8 cellular contexts compared by ENCODE assay signal in the genomic region with DNA sequence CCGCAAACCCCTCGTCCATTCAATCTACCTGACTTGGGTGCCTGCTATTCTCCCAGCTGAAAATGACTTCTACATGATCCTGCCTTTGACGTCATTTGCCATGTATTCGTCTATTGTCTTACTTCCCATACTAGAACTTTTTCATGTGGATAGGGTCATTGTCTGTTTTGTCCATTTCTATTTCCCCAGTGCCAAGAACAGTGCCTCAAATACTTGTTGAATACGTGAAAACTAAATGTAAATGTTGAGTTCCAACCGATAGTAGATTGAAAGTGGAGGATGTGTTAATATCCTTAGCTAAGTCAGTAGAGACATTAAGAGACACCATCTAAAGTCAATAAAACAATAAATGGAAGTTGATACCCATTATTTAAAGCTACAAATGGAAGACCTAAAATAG. TPM values are rescaled to one million over a fixed set of nuclear protein-coding genes. Genes with fewer than 3 reads are reported as not detected.
A peak's percentile ranks its signal among the peaks of the same experiment; 100 is the strongest.
DNase-seq lines count a peak whose midpoint lies in the region; ATAC-seq and TF ChIP-seq lines count a peak whose summit lies in the region.

No MANE protein-coding gene starts in this region.

- CTCF ChIA-PET in CD8-positive, alpha-beta memory T cell (lab: Charles Lee) = interaction anchor here (1.6 kb wide), 1 partner anchor 30 kb away, joined by 5 read pairs; no protein-coding TSS in a partner anchor

- POLR2A ChIA-PET in CD8-positive, alpha-beta memory T cell (lab: Charles Lee) = no interaction called here

- H3K27me3 Mint-ChIP-seq in CD8-positive, alpha-beta memory T cell = no peaks in the 10 kb centered on the region
- no peaks in the 10 kb centered on the region for H3K27me3 Mint-ChIP-seq in neural progenitor cell (ENCODE audit: insufficient read depth, low read depth)

- H3K79me2 ChIP-seq in MM.1S (ENCODE audit: low read length) (no peaks in the 10 kb centered on the region), neural progenitor cell (ENCODE audit: low read depth) (no peaks in the 10 kb centered on the region)

- peaks cover 37% of the 10 kb centered on the region for H3K4me1 ChIP-seq in CD8-positive, alpha-beta memory T cell (ENCODE audit: insufficient read depth, low read length)
- H3K4me1 ChIP-seq in MM.1S (ENCODE audit: low read length) (no peaks in the 10 kb centered on the region; the same call in 1 of the 2 replicates), duodenal mucosa (ENCODE audit: control insufficient read depth in 1 of 2, insufficient read depth in 2 of 2, low read length in 2 of 2) (peaks cover 14 to 19% of the 10 kb centered on the region in 2 donors), neural progenitor cell (peaks cover 4% of the 10 kb centered on the region)

- H3K27ac ChIP-seq in CD8-positive, alpha-beta memory T cell (ENCODE audit: low read depth, low read length) = peak overlapping the region; percentile 77
- H3K27ac ChIP-seq in MM.1S (ENCODE audit: low read length) = no peak overlapping the region
- H3K27ac ChIP-seq in duodenal mucosa (ENCODE audit: low read depth, low read length) = no peak overlapping the region
- no peak overlapping the region for H3K27ac ChIP-seq in neural progenitor cell

- H2AFZ ChIP-seq in MM.1S (ENCODE audit: low read length) (peak overlapping the region; percentile 79), neural progenitor cell (replicated peaks) (peak overlapping the region; percentile 78)

- H3K4me3 Mint-ChIP-seq in CD8-positive, alpha-beta memory T cell = peak overlapping the region; percentile 92 to 99 (median 95)
- peak overlapping the region; percentile 93 for H3K4me3 Mint-ChIP-seq in neural progenitor cell

- H3K36me3 Mint-ChIP-seq in CD8-positive, alpha-beta memory T cell = peaks cover 4 to 41% (median 9%) of the 10 kb centered on the region in 3 donors
- peaks cover 5% of the 10 kb centered on the region for H3K36me3 Mint-ChIP-seq in neural progenitor cell

- H4K20me1 ChIP-seq in MM.1S (ENCODE audit: insufficient read depth, low read length) = no peaks in the 10 kb centered on the region
- H4K20me1 ChIP-seq in neural progenitor cell (ENCODE audit: low read depth) = no peaks in the 10 kb centered on the region

- H3F3A ChIP-seq in MM.1S (ENCODE audit: insufficient read depth, low read length) = peaks cover 6% of the 10 kb centered on the region; the same call in 1 of the 2 replicates
- H3F3A ChIP-seq in neural progenitor cell (ENCODE audit: low read depth) = peaks cover 13% of the 10 kb centered on the region

- ATAC-seq in HG03280 (IDR thresholded peaks at IDR 0.05; ENCODE audit: unreplicated experiment) (no peak), HG03378 (IDR thresholded peaks at IDR 0.05; ENCODE audit: unreplicated experiment) (no peak)

- H3K9me3 Mint-ChIP-seq in CD8-positive, alpha-beta memory T cell = no peaks in the 10 kb centered on the region
- H3K9me3 Mint-ChIP-seq in neural progenitor cell = no peaks in the 10 kb centered on the region

- H3K4me3 ChIP-seq in CD8-positive, alpha-beta memory T cell (ENCODE audit: low read length) = peak overlapping the region; percentile 80
- H3K4me3 ChIP-seq in MM.1S (ENCODE audit: low read length) = peak overlapping the region; percentile 75
- H3K4me3 ChIP-seq in duodenal mucosa (ENCODE audit: low read depth in 1 of 2, low read length in 2 of 2) = peak overlapping the region; percentile 85 to 86
- peak overlapping the region; percentile 64 for H3K4me3 ChIP-seq in neural progenitor cell

- H3K9me2 ChIP-seq in MM.1S (replicated peaks; ENCODE audit: insufficient read depth, low read length) = no peaks in the 10 kb centered on the region

- H3K4me2 ChIP-seq in MM.1S (ENCODE audit: low read depth, low read length) (peak overlapping the region; percentile 86), neural progenitor cell (peak overlapping the region; percentile 82)

- no peaks in the 10 kb centered on the region for H3K27me3 ChIP-seq in CD8-positive, alpha-beta memory T cell (ENCODE audit: insufficient read depth, low read length, poor library complexity, severe bottlenecking)
- H3K27me3 ChIP-seq in MM.1S (replicated peaks; ENCODE audit: insufficient read depth, low read length) = no peaks in the 10 kb centered on the region
- no peaks in the 10 kb centered on the region for H3K27me3 ChIP-seq in duodenal mucosa (ENCODE audit: control insufficient read depth in 1 of 2, insufficient read depth in 2 of 2, low read length in 2 of 2)
- H3K27me3 ChIP-seq in neural progenitor cell = no peaks in the 10 kb centered on the region

- no peak for DNase-seq in CD8-positive, alpha-beta memory T cell
- DNase-seq in MM.1S (no peak), neural progenitor cell (ENCODE audit: low spot score) (no peak), NCI-H187 treated with DMSO at 0.1 percent for 48 hours (lab: John Stamatoyannopoulos, UW) (no peak), MV-4-11 (lab: John Stamatoyannopoulos, UW) (no peak)

- H3K27ac Mint-ChIP-seq in CD8-positive, alpha-beta memory T cell = peak overlapping the region; percentile 70 to 98 (median 96)
- peak overlapping the region; percentile 13 for H3K27ac Mint-ChIP-seq in neural progenitor cell

- TF ChIP-seq CTCF in MM.1S (IDR thresholded peaks at IDR 0.05; ENCODE audit: low read length) (no peak), neural progenitor cell (IDR thresholded peaks at IDR 0.05) (no peak)

- H3K36me3 ChIP-seq in CD8-positive, alpha-beta memory T cell (ENCODE audit: insufficient read depth, low read length) = peaks cover 14% of the 10 kb centered on the region
- no peaks in the 10 kb centered on the region for H3K36me3 ChIP-seq in MM.1S (replicated peaks; ENCODE audit: insufficient read depth, low read length)
- peaks cover 13 to 20% of the 10 kb centered on the region in 2 donors for H3K36me3 ChIP-seq in duodenal mucosa (ENCODE audit: control insufficient read depth in 1 of 2, insufficient read depth in 2 of 2, low read length in 2 of 2)
- no peaks in the 10 kb centered on the region for H3K36me3 ChIP-seq in neural progenitor cell

- H3K9ac ChIP-seq in MM.1S (ENCODE audit: low read length) = peak overlapping the region; percentile 78; the same call in 1 of the 2 replicates
- H3K9ac ChIP-seq in duodenal mucosa (ENCODE audit: low read depth in 1 of 2, low read length in 2 of 2) = peak overlapping the region; percentile 70 to 73
- no peak overlapping the region for H3K9ac ChIP-seq in neural progenitor cell

- no peaks in the 10 kb centered on the region for H3K9me3 ChIP-seq in CD8-positive, alpha-beta memory T cell (ENCODE audit: low read length)
- H3K9me3 ChIP-seq in MM.1S (replicated peaks; ENCODE audit: insufficient read depth, low read length) (no peaks in the 10 kb centered on the region), duodenal mucosa (ENCODE audit: control insufficient read depth in 1 of 2, low read length in 2 of 2) (no peaks in the 10 kb centered on the region), neural progenitor cell (ENCODE audit: low read depth) (no peaks in the 10 kb centered on the region)

- H3K4me1 Mint-ChIP-seq in CD8-positive, alpha-beta memory T cell = peaks cover 50 to 64% (median 61%) of the 10 kb centered on the region in 3 donors
- H3K4me1 Mint-ChIP-seq in neural progenitor cell = peaks cover 12% of the 10 kb centered on the region

RNA-seq across cellular contexts. Expression of gene TRIM68, which starts 0.9 kb away (rescaled TPM):
- total RNA-seq in CD8-positive, alpha-beta memory T cell = 10 to 100 TPM; 11.8 to 12.2 TPM
- polyA plus RNA-seq in CD8-positive, alpha-beta memory T cell = 14.9 TPM
- 10.5 and 19.5 TPM in 2 replicates for total RNA-seq in neural progenitor cell (ENCODE audit: low replicate concordance)

RNA-seq across cellular contexts. Expression of gene OR52I1, which starts 13.3 kb away (rescaled TPM):
- total RNA-seq in CD8-positive, alpha-beta memory T cell = not detected
- polyA plus RNA-seq in CD8-positive, alpha-beta memory T cell = not detected
- not detected in 2 replicates for total RNA-seq in neural progenitor cell (ENCODE audit: low replicate concordance)

RNA-seq across cellular contexts. Expression of gene OR52I2, which starts 25.6 kb away (rescaled TPM):
- not detected for total RNA-seq in CD8-positive, alpha-beta memory T cell
- not detected for polyA plus RNA-seq in CD8-positive, alpha-beta memory T cell
- total RNA-seq in neural progenitor cell (ENCODE audit: low replicate concordance) = not detected in 2 replicates

RNA-seq across cellular contexts. Expression of gene OR51D1, which starts 30.2 kb away (rescaled TPM):
- total RNA-seq in CD8-positive, alpha-beta memory T cell = not detected
- not detected for polyA plus RNA-seq in CD8-positive, alpha-beta memory T cell
- total RNA-seq in neural progenitor cell (ENCODE audit: low replicate concordance) = not detected in 2 replicates

RNA-seq across cellular contexts. Expression of gene OR51E1, which starts 36.7 kb away (rescaled TPM):
- not detected for total RNA-seq in CD8-positive, alpha-beta memory T cell
- not detected for polyA plus RNA-seq in CD8-positive, alpha-beta memory T cell
- total RNA-seq in neural progenitor cell (ENCODE audit: low replicate concordance) = not detected in 2 replicates
